In the genomic region with DNA sequence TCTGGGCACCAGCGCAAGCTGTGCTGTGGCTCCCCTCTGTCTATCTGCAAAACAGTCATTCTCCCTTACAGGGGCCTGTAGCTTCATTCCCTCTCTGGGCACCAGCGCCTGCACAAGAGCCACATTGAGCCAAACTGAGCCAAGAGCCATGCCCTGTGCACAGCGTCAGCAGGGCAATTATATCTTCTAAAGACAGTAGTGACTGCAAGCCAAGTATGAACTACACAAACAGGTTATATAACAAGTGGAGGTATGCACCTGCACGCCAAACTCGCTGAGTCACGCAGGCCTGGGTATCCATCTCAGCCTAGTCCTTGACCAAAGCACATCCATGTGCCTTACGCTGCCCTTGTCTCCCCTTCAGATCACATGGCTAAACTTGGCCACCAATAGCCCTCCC, we compare ENCODE assay signal across 1 cellular context.
A peak's percentile ranks its signal among the peaks of the same experiment; 100 is the strongest.
TF ChIP-seq lines count a peak whose summit lies in the region.

No MANE protein-coding gene starts in this region.

TF ChIP-seq in HepG2, 621 proteins besides CTCF, POLR2A, EP300 and RAD21 (continued from another document):
- 0 out of 2 replicates have a peak, but pooled peaks have one; percentile 23 for TF ChIP-seq ZNF891 (CRISPR knock-in tag; IDR thresholded peaks at IDR 0.05)
- TF ChIP-seq KMT2B (CRISPR knock-in tag; IDR thresholded peaks at IDR 0.05), result no peak
- TF ChIP-seq FOSL2 (CRISPR knock-in tag; IDR thresholded peaks at IDR 0.05), result peak; percentile 60; the same call in 1 of the 2 replicates
- peak; percentile 100 for TF ChIP-seq ZSCAN31 (CRISPR knock-in tag; IDR thresholded peaks at IDR 0.05; ENCODE audit: low read depth)
- 0 out of 2 replicates have a peak, but pooled peaks have one; percentile 48 for TF ChIP-seq ZNF280B (CRISPR knock-in tag; IDR thresholded peaks at IDR 0.05; ENCODE audit: borderline replicate concordance)
- TF ChIP-seq KLF9 (CRISPR knock-in tag; IDR thresholded peaks at IDR 0.05; ENCODE audit: low read depth), result no peak
- TF ChIP-seq NFYB (CRISPR knock-in tag; IDR thresholded peaks at IDR 0.05), result no peak
- TF ChIP-seq RBM22 (optimal IDR thresholded peaks at IDR 0.05; ENCODE audit: low read length), result no peak
- peak; percentile 54; the same call in 1 of the 2 replicates for TF ChIP-seq NFE2 (CRISPR knock-in tag; IDR thresholded peaks at IDR 0.05)
- TF ChIP-seq ELF3 (CRISPR knock-in tag; IDR thresholded peaks at IDR 0.05), result no peak
- TF ChIP-seq NFE2L2 (IDR thresholded peaks at IDR 0.05; ENCODE audit: low read length), result peak; percentile 76
- TF ChIP-seq MAZ (IDR thresholded peaks at IDR 0.05; ENCODE audit: borderline replicate concordance, low read depth, low read length), result no peak
- TF ChIP-seq MAZ (CRISPR knock-in tag; IDR thresholded peaks at IDR 0.05; ENCODE audit: low read depth), result no peak
- TF ChIP-seq, protein P1, sequence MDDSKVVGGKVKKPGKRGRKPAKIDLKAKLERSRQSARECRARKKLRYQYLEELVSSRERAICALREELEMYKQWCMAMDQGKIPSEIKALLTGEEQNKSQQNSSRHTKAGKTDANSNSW (CRISPR knock-in tag; IDR thresholded peaks at IDR 0.05; ENCODE audit: borderline replicate concordance), result no peak
- no peak for TF ChIP-seq LCORL (IDR thresholded peaks at IDR 0.05)
- no peak for TF ChIP-seq LCORL (CRISPR knock-in tag; IDR thresholded peaks at IDR 0.05)
